21 cellular contexts compared by ENCODE assay signal in the genomic region with DNA sequence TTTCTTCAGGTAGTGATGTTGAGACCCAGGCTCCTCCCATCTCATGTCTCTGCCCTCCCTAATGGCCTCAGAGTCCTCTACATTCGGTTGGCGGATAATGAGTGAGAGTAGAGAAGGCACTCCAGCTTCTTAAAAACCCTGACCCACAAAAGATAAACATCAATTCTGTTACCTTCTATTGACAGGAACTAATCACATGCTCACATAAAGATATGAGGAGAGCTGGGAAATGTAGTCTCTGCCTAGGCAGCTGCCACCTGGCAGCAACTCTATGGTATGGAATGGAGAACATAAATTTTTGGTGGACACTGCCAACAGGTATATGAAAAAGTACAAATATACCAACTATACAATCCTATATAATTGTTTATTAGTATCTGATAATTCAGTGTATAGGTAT.
DNase-seq lines count a peak whose midpoint lies in the region; ATAC-seq, FAIRE-seq and TF ChIP-seq lines count a peak whose summit lies in the region.
"Had no signal": no experiment of that assay in that cellular context is flagged by ENCODE, and none has a peak within 500 bp of the region (broad histone marks: within the 10 kb centered on the region; RNA-seq: fewer than 3 reads in every experiment).

No MANE protein-coding gene starts in this region.

- DNase-seq in A549 (ENCODE audit: low read depth in 1 of 2, low spot score in 1 of 2) (no peak), DMS153 (lab: John Stamatoyannopoulos, UW) (peak; percentile 33), NCI-H187 treated with DMSO at 0.1 percent for 48 hours (lab: John Stamatoyannopoulos, UW) (peak; percentile 51), NCI-H69 (lab: John Stamatoyannopoulos, UW) (peak; percentile 11), upper lobe of right lung (no peak)
- DNase-seq in stimulated activated CD4-positive, alpha-beta T cell treated with anti-CD3 and anti-CD28 coated beads, Interleukin-4, amount 100 ng/mL, for 1 hour, result no peak
- DNase-seq: ACHN, AML-193, NCI-H146, NCI-H2107, NCI-H345, NCI-H526 treated with DMSO at 0.1 percent for 48 hours, OCI-M1, Right ventricle myocardium superior had no signal

- H3K4me1 ChIP-seq in A549 (no peaks in the 10 kb centered on the region), upper lobe of right lung (no peaks in the 10 kb centered on the region)

- H3K27me3 ChIP-seq in upper lobe of right lung, result no peaks in the 10 kb centered on the region

- no peak for TF ChIP-seq CTCF in A549 (IDR thresholded peaks at IDR 0.05)
- no peak for TF ChIP-seq CTCF in upper lobe of right lung (IDR thresholded peaks at IDR 0.05)

- 90% methylated on average over 2 of the region's 2 CpGs for WGBS in A549 (ENCODE audit: missing lambda C conversion rate)

- ATAC-seq in A549 (no peak), GM18519 (IDR thresholded peaks at IDR 0.05; ENCODE audit: low FRiP score, unreplicated experiment) (no peak), upper lobe of right lung (no peak)
- no peak for ATAC-seq in stimulated activated memory B cell treated with anti-CD40 and anti-IgM and Interleukin-4, amounts not matched to agents 10 μg/mL and 1 μg/mL and 100 μg/mL, for 72 hours
- ATAC-seq: K562 had no signal

- TF ChIP-seq POLR2A in A549 (IDR thresholded peaks at IDR 0.05; ENCODE audit: low read length), result no peak

- peak; percentile 59 for FAIRE-seq in A549 (lab: Jason Lieb, UNC)
- FAIRE-seq: GM12891, GM18507, K562 had no signal

- no peaks in the 10 kb centered on the region for H3K9me3 Mint-ChIP-seq in stimulated activated memory B cell treated with anti-CD40 and anti-IgM and Interleukin-4, amounts not matched to agents 10 μg/mL and 1 μg/mL and 100 μg/mL, for 72 hours

- H3K4me3 Mint-ChIP-seq in stimulated activated memory B cell treated with anti-CD40 and anti-IgM and Interleukin-4, amounts not matched to agents 10 μg/mL and 1 μg/mL and 100 μg/mL, for 72 hours, result no peak overlapping the region
- H3K4me3 Mint-ChIP-seq: CD14-positive monocyte had no signal

- H3K9me3 ChIP-seq in A549, result no peaks in the 10 kb centered on the region
- no peaks in the 10 kb centered on the region for H3K9me3 ChIP-seq in upper lobe of right lung
- H3K9me3 ChIP-seq: HAP-1 had no signal

- no peak overlapping the region for H3K27ac Mint-ChIP-seq in stimulated activated memory B cell treated with anti-CD40 and anti-IgM and Interleukin-4, amounts not matched to agents 10 μg/mL and 1 μg/mL and 100 μg/mL, for 72 hours
- H3K27ac Mint-ChIP-seq: CD14-positive monocyte had no signal

- CTCF ChIA-PET in A549 (lab: Yijun Ruan, JAX), result interaction anchor here (1.0 to 1.1 kb wide), 2 partner anchors 20 to 54 kb away, joined by 3 read pairs; no protein-coding TSS in a partner anchor

- no peak for TF ChIP-seq RAD21 in A549 (conservative IDR thresholded peaks at IDR 0.05 in 1 of 2, IDR thresholded peaks at IDR 0.05 in 1 of 2)

- H3K4me2 ChIP-seq in A549, result no peak overlapping the region

- H3K36me3 Mint-ChIP-seq in stimulated activated memory B cell treated with anti-CD40 and anti-IgM and Interleukin-4, amounts not matched to agents 10 μg/mL and 1 μg/mL and 100 μg/mL, for 72 hours, result peaks cover 5% of the 10 kb centered on the region

- POLR2A ChIA-PET in A549 (lab: Yijun Ruan, JAX), result no interaction called here

- intact Hi-C loops in upper lobe of right lung (cut with DNase I), result no loop called here

- H3K27me3 Mint-ChIP-seq in stimulated activated memory B cell treated with anti-CD40 and anti-IgM and Interleukin-4, amounts not matched to agents 10 μg/mL and 1 μg/mL and 100 μg/mL, for 72 hours, result no peaks in the 10 kb centered on the region

- H3K36me3 ChIP-seq in upper lobe of right lung, result no peaks in the 10 kb centered on the region
- H3K36me3 ChIP-seq: HAP-1 had no signal

- H3K27ac ChIP-seq in A549 (no peak overlapping the region), upper lobe of right lung (no peak overlapping the region)

- no peak for TF ChIP-seq EP300 in A549 (IDR thresholded peaks at IDR 0.05)

- H3K4me1 Mint-ChIP-seq in stimulated activated memory B cell treated with anti-CD40 and anti-IgM and Interleukin-4, amounts not matched to agents 10 μg/mL and 1 μg/mL and 100 μg/mL, for 72 hours, result no peaks in the 10 kb centered on the region
- H3K4me1 Mint-ChIP-seq: CD14-positive monocyte had no signal

- no peak overlapping the region for H3K4me3 ChIP-seq in A549
- no peak overlapping the region for H3K4me3 ChIP-seq in upper lobe of right lung
- H3K4me3 ChIP-seq: HAP-1, K562 had no signal

TF ChIP-seq in A549, 52 proteins besides CTCF, POLR2A, EP300 and RAD21 (continues in another document):
- TF ChIP-seq, protein P1, sequence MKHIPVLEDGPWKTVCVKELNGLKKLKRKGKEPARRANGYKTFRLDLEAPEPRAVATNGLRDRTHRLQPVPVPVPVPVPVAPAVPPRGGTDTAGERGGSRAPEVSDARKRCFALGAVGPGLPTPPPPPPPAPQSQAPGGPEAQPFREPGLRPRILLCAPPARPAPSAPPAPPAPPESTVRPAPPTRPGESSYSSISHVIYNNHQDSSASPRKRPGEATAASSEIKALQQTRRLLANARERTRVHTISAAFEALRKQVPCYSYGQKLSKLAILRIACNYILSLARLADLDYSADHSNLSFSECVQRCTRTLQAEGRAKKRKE (CRISPR knock-in tag; IDR thresholded peaks at IDR 0.05; ENCODE audit: low read depth), result no peak
- TF ChIP-seq, protein P2, sequence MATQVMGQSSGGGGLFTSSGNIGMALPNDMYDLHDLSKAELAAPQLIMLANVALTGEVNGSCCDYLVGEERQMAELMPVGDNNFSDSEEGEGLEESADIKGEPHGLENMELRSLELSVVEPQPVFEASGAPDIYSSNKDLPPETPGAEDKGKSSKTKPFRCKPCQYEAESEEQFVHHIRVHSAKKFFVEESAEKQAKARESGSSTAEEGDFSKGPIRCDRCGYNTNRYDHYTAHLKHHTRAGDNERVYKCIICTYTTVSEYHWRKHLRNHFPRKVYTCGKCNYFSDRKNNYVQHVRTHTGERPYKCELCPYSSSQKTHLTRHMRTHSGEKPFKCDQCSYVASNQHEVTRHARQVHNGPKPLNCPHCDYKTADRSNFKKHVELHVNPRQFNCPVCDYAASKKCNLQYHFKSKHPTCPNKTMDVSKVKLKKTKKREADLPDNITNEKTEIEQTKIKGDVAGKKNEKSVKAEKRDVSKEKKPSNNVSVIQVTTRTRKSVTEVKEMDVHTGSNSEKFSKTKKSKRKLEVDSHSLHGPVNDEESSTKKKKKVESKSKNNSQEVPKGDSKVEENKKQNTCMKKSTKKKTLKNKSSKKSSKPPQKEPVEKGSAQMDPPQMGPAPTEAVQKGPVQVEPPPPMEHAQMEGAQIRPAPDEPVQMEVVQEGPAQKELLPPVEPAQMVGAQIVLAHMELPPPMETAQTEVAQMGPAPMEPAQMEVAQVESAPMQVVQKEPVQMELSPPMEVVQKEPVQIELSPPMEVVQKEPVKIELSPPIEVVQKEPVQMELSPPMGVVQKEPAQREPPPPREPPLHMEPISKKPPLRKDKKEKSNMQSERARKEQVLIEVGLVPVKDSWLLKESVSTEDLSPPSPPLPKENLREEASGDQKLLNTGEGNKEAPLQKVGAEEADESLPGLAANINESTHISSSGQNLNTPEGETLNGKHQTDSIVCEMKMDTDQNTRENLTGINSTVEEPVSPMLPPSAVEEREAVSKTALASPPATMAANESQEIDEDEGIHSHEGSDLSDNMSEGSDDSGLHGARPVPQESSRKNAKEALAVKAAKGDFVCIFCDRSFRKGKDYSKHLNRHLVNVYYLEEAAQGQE (IDR thresholded peaks at IDR 0.05), result no peak
- TF ChIP-seq EHF (CRISPR knock-in tag; IDR thresholded peaks at IDR 0.05), result no peak
- TF ChIP-seq RARB (CRISPR knock-in tag; IDR thresholded peaks at IDR 0.05), result no peak
- no peak for TF ChIP-seq HOXB13 (CRISPR knock-in tag; IDR thresholded peaks at IDR 0.05; ENCODE audit: low read depth)
- TF ChIP-seq, protein P3, sequence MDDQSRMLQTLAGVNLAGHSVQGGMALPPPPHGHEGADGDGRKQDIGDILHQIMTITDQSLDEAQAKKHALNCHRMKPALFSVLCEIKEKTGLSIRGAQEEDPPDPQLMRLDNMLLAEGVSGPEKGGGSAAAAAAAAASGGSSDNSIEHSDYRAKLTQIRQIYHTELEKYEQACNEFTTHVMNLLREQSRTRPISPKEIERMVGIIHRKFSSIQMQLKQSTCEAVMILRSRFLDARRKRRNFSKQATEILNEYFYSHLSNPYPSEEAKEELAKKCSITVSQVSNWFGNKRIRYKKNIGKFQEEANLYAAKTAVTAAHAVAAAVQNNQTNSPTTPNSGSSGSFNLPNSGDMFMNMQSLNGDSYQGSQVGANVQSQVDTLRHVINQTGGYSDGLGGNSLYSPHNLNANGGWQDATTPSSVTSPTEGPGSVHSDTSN (IDR thresholded peaks at IDR 0.05), result no peak
- TF ChIP-seq, protein P4, sequence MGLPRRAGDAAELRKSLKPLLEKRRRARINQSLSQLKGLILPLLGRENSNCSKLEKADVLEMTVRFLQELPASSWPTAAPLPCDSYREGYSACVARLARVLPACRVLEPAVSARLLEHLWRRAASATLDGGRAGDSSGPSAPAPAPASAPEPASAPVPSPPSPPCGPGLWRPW (IDR thresholded peaks at IDR 0.05), result no peak
- TF ChIP-seq KDM5A (IDR thresholded peaks at IDR 0.05), result no peak
- TF ChIP-seq, protein P5, sequence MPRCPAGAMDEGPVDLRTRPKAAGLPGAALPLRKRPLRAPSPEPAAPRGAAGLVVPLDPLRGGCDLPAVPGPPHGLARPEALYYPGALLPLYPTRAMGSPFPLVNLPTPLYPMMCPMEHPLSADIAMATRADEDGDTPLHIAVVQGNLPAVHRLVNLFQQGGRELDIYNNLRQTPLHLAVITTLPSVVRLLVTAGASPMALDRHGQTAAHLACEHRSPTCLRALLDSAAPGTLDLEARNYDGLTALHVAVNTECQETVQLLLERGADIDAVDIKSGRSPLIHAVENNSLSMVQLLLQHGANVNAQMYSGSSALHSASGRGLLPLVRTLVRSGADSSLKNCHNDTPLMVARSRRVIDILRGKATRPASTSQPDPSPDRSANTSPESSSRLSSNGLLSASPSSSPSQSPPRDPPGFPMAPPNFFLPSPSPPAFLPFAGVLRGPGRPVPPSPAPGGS (IDR thresholded peaks at IDR 0.05), result no peak
- no peak for TF ChIP-seq MYC (IDR thresholded peaks at IDR 0.05; ENCODE audit: borderline replicate concordance, low read length)
- no peak for TF ChIP-seq FOXS1 (CRISPR knock-in tag; IDR thresholded peaks at IDR 0.05)
- no peak for TF ChIP-seq HOXA7 (CRISPR knock-in tag; IDR thresholded peaks at IDR 0.05)
- no peak for TF ChIP-seq RNF2 (IDR thresholded peaks at IDR 0.05; ENCODE audit: borderline replicate concordance, low read depth)
- no peak for TF ChIP-seq CBX2 (IDR thresholded peaks at IDR 0.05; ENCODE audit: borderline replicate concordance, low read depth)
- TF ChIP-seq, protein P6, sequence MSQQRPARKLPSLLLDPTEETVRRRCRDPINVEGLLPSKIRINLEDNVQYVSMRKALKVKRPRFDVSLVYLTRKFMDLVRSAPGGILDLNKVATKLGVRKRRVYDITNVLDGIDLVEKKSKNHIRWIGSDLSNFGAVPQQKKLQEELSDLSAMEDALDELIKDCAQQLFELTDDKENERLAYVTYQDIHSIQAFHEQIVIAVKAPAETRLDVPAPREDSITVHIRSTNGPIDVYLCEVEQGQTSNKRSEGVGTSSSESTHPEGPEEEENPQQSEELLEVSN (IDR thresholded peaks at IDR 0.05; ENCODE audit: borderline replicate concordance, low read depth), result no peak
- TF ChIP-seq RCOR1 (IDR thresholded peaks at IDR 0.05; ENCODE audit: low read depth, low read length), result no peak

Comparison
In these comparisons a context has a peak if more than half of its experiments do, and no peak if none do; other contexts are left out.
1. DNase-seq: peak in DMS153 (single experiment), NCI-H187 treated with DMSO at 0.1 percent for 48 hours (single experiment) and NCI-H69 (single experiment); none in A549 (0 of 2), stimulated activated CD4-positive, alpha-beta T cell treated with anti-CD3 and anti-CD28 coated beads, Interleukin-4, amount 100 ng/mL, for 1 hour (single experiment) and upper lobe of right lung (single experiment).